Comparison of ENCODE assay signal across 8 cellular contexts in the genomic region with DNA sequence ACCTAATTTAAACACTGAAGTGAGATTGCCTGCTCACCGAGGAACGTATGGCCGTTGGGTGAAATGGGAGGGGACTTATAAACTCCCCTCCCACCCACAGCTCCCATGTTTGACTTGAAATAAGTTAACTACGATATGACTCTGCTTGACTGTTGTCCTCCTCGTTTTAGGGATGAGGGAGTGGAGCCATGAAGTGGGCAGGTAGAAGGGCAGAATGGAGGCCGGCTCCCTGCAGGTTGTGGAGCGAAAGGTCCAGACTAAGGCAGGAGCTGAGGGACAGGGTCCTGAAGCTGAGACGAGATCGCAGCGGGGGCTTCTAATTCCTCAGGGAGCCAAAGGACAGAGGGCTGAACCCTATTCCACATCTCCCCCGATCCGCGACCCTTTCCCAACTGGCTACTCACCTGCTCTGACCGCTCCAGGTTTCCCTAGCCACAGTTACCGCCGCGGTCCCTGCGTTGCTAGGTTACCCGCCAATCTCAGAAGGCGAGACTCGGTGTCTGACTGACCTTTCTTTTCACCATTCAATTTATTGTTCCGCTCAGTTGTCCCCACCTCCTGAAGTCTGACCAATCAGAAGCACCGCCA. TPM values are rescaled to one million over a fixed set of nuclear protein-coding genes. Genes with fewer than 3 reads are reported as not detected.
DNase-seq lines count a peak whose midpoint lies in the region; ATAC-seq and TF ChIP-seq lines count a peak whose summit lies in the region.

No MANE protein-coding gene starts in this region.

- intact Hi-C loops in Caco-2 (cut with micrococcal nuclease; ENCODE audit: unreplicated experiment) = loop anchor here (1.0 kb wide), 1 partner anchor 10 kb away; no protein-coding TSS in a partner anchor

- POLR2A ChIA-PET in Caco-2 (lab: Charles Lee) = interaction anchor here (1.0 to 3.7 kb wide), 3 partner anchors 10 to 25 kb away, joined by 5 to 42 read pairs (median 38); no protein-coding TSS in a partner anchor

- H3K4me3 Mint-ChIP-seq in Caco-2 (ENCODE audit: unreplicated experiment) = peak overlapping the region; percentile 79

- H3K4me1 Mint-ChIP-seq in Caco-2 (ENCODE audit: low read depth, unreplicated experiment) = no peaks in the 10 kb centered on the region

- no peaks in the 10 kb centered on the region for H3K9me3 ChIP-seq in Caco-2
- H3K9me3 ChIP-seq in liver (ENCODE audit: control insufficient read depth in 4 of 4, low read length in 3 of 4) = no peaks in the 10 kb centered on the region

- no peak for DNase-seq in Caco-2
- DNase-seq in activated naive CD4-positive, alpha-beta T cell treated with anti-CD3 and anti-CD28 coated beads, Interleukin-2, amount 50 U/mL, for 72 hours (ENCODE audit: low spot score in 2 of 2) = no peak
- no peak for DNase-seq in NCI-H1092 treated with DMSO at 0.1 percent for 48 hours (lab: John Stamatoyannopoulos, UW)
- no peak for DNase-seq in GM03348 (ENCODE audit: low spot score)
- DNase-seq in SK-N-DZ (ENCODE audit: low spot score) = no peak

- H3K4me3 ChIP-seq in Caco-2 (ENCODE audit: low read depth, low read length) (peak overlapping the region; percentile 73), liver (ENCODE audit: low read depth in 1 of 3, low read length in 3 of 3) (peak overlapping the region; percentile 2 to 44 (median 16)), urinary bladder (ENCODE audit: low read depth, low read length) (peak overlapping the region; percentile 27)

- peaks cover 22% of the 10 kb centered on the region for H3K36me3 Mint-ChIP-seq in Caco-2 (ENCODE audit: insufficient read depth, unreplicated experiment)
- H3K36me3 Mint-ChIP-seq in activated naive CD4-positive, alpha-beta T cell treated with anti-CD3 and anti-CD28 coated beads, Interleukin-2, amount 50 U/mL, for 72 hours = peaks cover 0 to 7% of the 10 kb centered on the region in 2 donors

- no peak overlapping the region for H3K9ac ChIP-seq in liver (ENCODE audit: low read depth in 1 of 2, low read length in 2 of 2)

- no peak overlapping the region for H3K27ac ChIP-seq in liver (ENCODE audit: low read depth in 1 of 2, low read length in 2 of 2)
- no peak overlapping the region for H3K27ac ChIP-seq in urinary bladder (ENCODE audit: low read depth)

- TSS peak; percentile 40 for BruUV-seq in Caco-2 (replicated peaks; lab: Mats Ljungman, UMichigan)

- no peaks in the 10 kb centered on the region for H3K27me3 Mint-ChIP-seq in Caco-2 (ENCODE audit: insufficient read depth, unreplicated experiment)

- H3K36me3 ChIP-seq in Caco-2 (ENCODE audit: control insufficient read depth, insufficient read depth, low read length) (no peaks in the 10 kb centered on the region), liver (ENCODE audit: control insufficient read depth in 4 of 4, insufficient read depth in 3 of 4, low read depth in 1 of 4, low read length in 3 of 4) (no peaks in the 10 kb centered on the region), urinary bladder (ENCODE audit: insufficient read depth) (no peaks in the 10 kb centered on the region)

- peak overlapping the region; percentile 83 for H3K27ac Mint-ChIP-seq in Caco-2 (ENCODE audit: unreplicated experiment)
- H3K27ac Mint-ChIP-seq in activated naive CD4-positive, alpha-beta T cell treated with anti-CD3 and anti-CD28 coated beads, Interleukin-2, amount 50 U/mL, for 72 hours = peak overlapping the region; percentile 51 to 93

- H3K9me3 Mint-ChIP-seq in Caco-2 (ENCODE audit: unreplicated experiment) = no peaks in the 10 kb centered on the region
- no peaks in the 10 kb centered on the region for H3K9me3 Mint-ChIP-seq in activated naive CD4-positive, alpha-beta T cell treated with anti-CD3 and anti-CD28 coated beads, Interleukin-2, amount 50 U/mL, for 72 hours

- H3K27me3 ChIP-seq in Caco-2 (replicated peaks; ENCODE audit: control insufficient read depth, insufficient read depth, low read length) = no peaks in the 10 kb centered on the region
- no peaks in the 10 kb centered on the region for H3K27me3 ChIP-seq in liver (ENCODE audit: control insufficient read depth in 4 of 4, insufficient read depth in 4 of 4, low read length in 3 of 4)

- TF ChIP-seq RAD21 in liver (IDR thresholded peaks at IDR 0.05) = no peak

- 5% methylated on average over 23 of the region's 23 CpGs for WGBS in liver
- WGBS in urinary bladder = under 1% methylated on average over 23 of the region's 23 CpGs

- H3K4me1 ChIP-seq in Caco-2 (peaks cover 16% of the 10 kb centered on the region; the same call in 1 of the 2 replicates), liver (ENCODE audit: control insufficient read depth in 4 of 4, insufficient read depth in 4 of 4, low read length in 3 of 4) (peaks cover 6 to 29% (median 22%) of the 10 kb centered on the region in 4 donors), urinary bladder (ENCODE audit: insufficient read depth) (no peaks in the 10 kb centered on the region)

- CTCF ChIA-PET in Caco-2 (lab: Charles Lee) = no interaction called here

- ATAC-seq in HG03095 (IDR thresholded peaks at IDR 0.05; ENCODE audit: unreplicated experiment) = peak; percentile 1
- ATAC-seq in activated naive CD4-positive, alpha-beta T cell treated with anti-CD3 and anti-CD28 coated beads, Interleukin-2, amount 50 U/mL, for 72 hours = no peak

- TF ChIP-seq CTCF in Caco-2 (IDR thresholded peaks at IDR 0.05; ENCODE audit: insufficient read depth in 1 of 2, low read depth in 1 of 2, low read length in 1 of 2, severe bottlenecking in 1 of 2, unreplicated experiment in 1 of 2) (no peak), liver (IDR thresholded peaks at IDR 0.05; ENCODE audit: low read depth, low read length, missing input control) (no peak)

TF ChIP-seq in liver, 16 proteins besides CTCF, POLR2A, EP300 and RAD21:
- TF ChIP-seq YY1 (IDR thresholded peaks at IDR 0.05) (peak; percentile 96), FOXA1 (IDR thresholded peaks at IDR 0.05) (no peak)

RNA-seq across cellular contexts. Expression of gene TPCN1, which starts 0.6 kb away (rescaled TPM):
- 54.4 and 55.9 TPM in 2 replicates for total RNA-seq in Caco-2 (2022)
- 100 to 1,000 TPM in 1 of 2 donors, 10 to 100 TPM in 1; 54.7 to 111 TPM for total RNA-seq in activated naive CD4-positive, alpha-beta T cell treated with anti-CD3 and anti-CD28 coated beads, Interleukin-2, amount 50 U/mL, for 72 hours
- 10 to 100 TPM; 11.1 to 19.2 TPM for total RNA-seq in liver
- 10 to 100 TPM in 1 of 2 donors, 1 to 10 TPM in 1; 8.6 to 16.4 TPM for polyA plus RNA-seq in liver
- total RNA-seq in urinary bladder = 19.3 TPM
- 39.3 TPM for polyA plus RNA-seq in urinary bladder
- polyA plus RNA-seq in SK-N-DZ (2014; cell fraction: cytosol; rRNA removed) = 8.7 and 11.1 TPM in 2 replicates
- 63.1 and 85.4 TPM in 2 replicates for polyA plus RNA-seq in SK-N-DZ (2014; cell fraction: nucleus; rRNA removed)

RNA-seq across cellular contexts. Expression of gene RITA1, which starts 35.2 kb away (rescaled TPM):
- total RNA-seq in Caco-2 (2022) = 32.7 and 33.6 TPM in 2 replicates
- 10 to 100 TPM; 15.8 to 26.3 TPM for total RNA-seq in activated naive CD4-positive, alpha-beta T cell treated with anti-CD3 and anti-CD28 coated beads, Interleukin-2, amount 50 U/mL, for 72 hours
- total RNA-seq in liver = 10 to 100 TPM; 10.6 to 13.8 TPM
- polyA plus RNA-seq in liver = 10 to 100 TPM; 16.0 to 18.1 TPM
- total RNA-seq in urinary bladder = 5.8 TPM
- 13.8 TPM for polyA plus RNA-seq in urinary bladder
- 31.5 and 32.0 TPM in 2 replicates for polyA plus RNA-seq in SK-N-DZ (2014; cell fraction: cytosol; rRNA removed)
- 16.6 and 17.2 TPM in 2 replicates for polyA plus RNA-seq in SK-N-DZ (2014; cell fraction: nucleus; rRNA removed)

RNA-seq across cellular contexts. Expression of gene DDX54, which starts 35.4 kb away (rescaled TPM):
- total RNA-seq in Caco-2 (2022) = 101 and 110 TPM in 2 replicates
- total RNA-seq in activated naive CD4-positive, alpha-beta T cell treated with anti-CD3 and anti-CD28 coated beads, Interleukin-2, amount 50 U/mL, for 72 hours = 10 to 100 TPM; 77.3 to 96.2 TPM
- 10 to 100 TPM; 20.2 to 20.5 TPM for total RNA-seq in liver
- polyA plus RNA-seq in liver = 10 to 100 TPM; 22.8 to 28.4 TPM
- total RNA-seq in urinary bladder = 10.3 TPM
- 54.4 TPM for polyA plus RNA-seq in urinary bladder
- polyA plus RNA-seq in SK-N-DZ (2014; cell fraction: cytosol; rRNA removed) = 34.7 and 39.3 TPM in 2 replicates
- 32.1 and 56.8 TPM in 2 replicates for polyA plus RNA-seq in SK-N-DZ (2014; cell fraction: nucleus; rRNA removed)

Comparison
In these comparisons a context has a peak if more than half of its experiments do, and no peak if none do; other contexts are left out.
1. H3K4me3 ChIP-seq: peak in every context shown above with its lines; median percentile 73 in Caco-2; 27 in urinary bladder; 16 in liver.